Comparison of ENCODE assay signal across 35 cellular contexts in the genomic region with DNA sequence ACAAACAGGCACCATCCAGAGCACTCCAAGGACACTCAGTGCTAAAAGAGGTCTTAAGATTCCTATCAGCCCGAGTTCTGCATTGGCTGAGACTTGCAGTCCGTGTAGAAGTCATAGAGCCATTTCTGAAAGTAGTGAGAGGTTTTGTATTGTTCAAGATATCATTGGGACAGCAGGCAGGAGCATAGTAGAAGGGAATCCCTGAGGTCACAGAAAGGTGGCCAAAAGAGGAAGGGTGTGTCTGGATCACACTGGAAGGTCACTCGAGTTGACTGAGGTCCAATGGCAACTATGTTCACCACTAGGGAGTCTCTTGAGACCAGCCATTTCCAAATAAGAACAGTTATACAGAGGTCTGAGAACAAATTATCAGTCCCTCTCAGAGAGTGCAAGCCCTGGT.
"Had no signal": no experiment of that assay in that cellular context is flagged by ENCODE, and none has a peak within 500 bp of the region (broad histone marks: within the 10 kb centered on the region; RNA-seq: fewer than 3 reads in every experiment).

No MANE protein-coding gene starts in this region.

- DNase-seq: Karpas-422, Kasumi-1, MG63, MM.1S, MV-4-11, NCI-H1048, NCI-H1092, NCI-H1092 treated with DMSO at 0.1 percent for 48 hours, NCI-H1105, NCI-H1105 treated with DMSO at 0.1 percent for 48 hours, NCI-H1417, NCI-H1417 treated with DMSO at 0.1 percent for 48 hours, NCI-H1436, NCI-H1436 treated with DMSO at 0.1 percent for 48 hours, NCI-H146, NCI-H1694 treated with DMSO at 0.1 percent for 48 hours, NCI-H187, NCI-H187 treated with DMSO at 0.1 percent for 48 hours, NCI-H1930, NCI-H2029, NCI-H2029 treated with DMSO at 0.1 percent for 48 hours, NCI-H2081, NCI-H2081 treated with DMSO at 0.1 percent for 48 hours, NCI-H2107, NCI-H2171, NCI-H2171 treated with DMSO at 0.1 percent for 48 hours, NCI-H2227 treated with DMSO at 0.1 percent for 48 hours, NCI-H226, NCI-H345, NCI-H446, NCI-H446 treated with DMSO at 0.1 percent for 48 hours, NCI-H510A, NCI-H510A treated with DMSO at 0.1 percent for 48 hours, NCI-H524 had no signal

- H3K36me3 ChIP-seq: MG63 had no signal

- H3K27ac ChIP-seq: KMS-11 had no signal

- H3K9me3 ChIP-seq: MG63 had no signal

- H3K4me3 ChIP-seq: MG63 had no signal
